In genomic region chr9:37421914-37422288, GRCh38 we compare ENCODE assay signal across 8 cellular contexts. TPM values are rescaled to one million over a fixed set of nuclear protein-coding genes. Genes with fewer than 3 reads are reported as not detected.
DNase-seq lines count a peak whose midpoint lies in the region; ATAC-seq and TF ChIP-seq lines count a peak whose summit lies in the region.

No MANE protein-coding gene starts in this region.

- POLR2A ChIA-PET in HCT116 (lab: Charles Lee): interaction anchor here (0.6 to 1.0 kb wide), 4 partner anchors 8 to 22 kb away, joined by 3 to 4 read pairs (median 3); no protein-coding TSS in a partner anchor

- no peak for TF ChIP-seq RAD21 in HCT116 (IDR thresholded peaks at IDR 0.05; ENCODE audit: low read depth)

- RAD21 ChIA-PET in HCT116 (lab: Charles Lee; ENCODE audit: low non-redundant PET in 1 of 2, low total read pairs in 2 of 2, uncharacterized antibody in 2 of 2, unreplicated experiment in 2 of 2): no interaction called here

- BruUV-seq in HCT116 (replicated peaks; lab: Mats Ljungman, UMichigan): no TSS peak

- H3K27me3 Mint-ChIP-seq in glutamatergic neuron (ENCODE audit: unreplicated experiment): peaks cover 2% of the 10 kb centered on the region

- peaks cover 6 to 13% of the 10 kb centered on the region in 2 experiments; a peak in 3 of 4 replicates for H3K36me3 ChIP-seq in HCT116 (ENCODE audit: control insufficient read depth in 1 of 2, insufficient read depth in 2 of 2, low read length in 2 of 2)
- peaks cover 0 to 10% (median 4%) of the 10 kb centered on the region in 4 donors for H3K36me3 ChIP-seq in sigmoid colon

- H3K79me2 ChIP-seq in HCT116 (ENCODE audit: insufficient read depth, low read length): peaks cover 41% of the 10 kb centered on the region

- WGBS in sigmoid colon, 2 donors: 64 to 72% methylated on average over 8 of the region's 8 CpGs

- no peaks in the 10 kb centered on the region for H3K9me3 ChIP-seq in HCT116 (ENCODE audit: control insufficient read depth in 1 of 2, insufficient read depth in 1 of 2, low read depth in 1 of 2, low read length in 2 of 2)
- H3K9me3 ChIP-seq in sigmoid colon: no peaks in the 10 kb centered on the region

- intact Hi-C loops in HCT116 (cut with micrococcal nuclease) (no loop called here), sigmoid colon (cut with DNase I) (loop anchor here (5.0 kb wide), 3 partner anchors 40 to 170 kb away; partner anchors contain the start of genes POLR1E and TOMM5)

- H3K4me3 ChIP-seq in HCT116 (replicated peaks in 1 of 2; ENCODE audit: low read depth in 1 of 2, low read length in 2 of 2) (peak overlapping the region; percentile 95 to 96), sigmoid colon (peak overlapping the region; percentile 72 to 91 (median 76))

- H3K9me3 Mint-ChIP-seq in glutamatergic neuron (ENCODE audit: unreplicated experiment): peaks cover 3% of the 10 kb centered on the region

- H3K27me3 ChIP-seq in HCT116 (ENCODE audit: insufficient read depth, low read length) (no peaks in the 10 kb centered on the region), sigmoid colon (no peaks in the 10 kb centered on the region)

- H3K9ac ChIP-seq in HCT116 (ENCODE audit: low read length): peak overlapping the region; percentile 80

- H2AFZ ChIP-seq in HCT116 (ENCODE audit: low read depth, low read length, poor library complexity, severe bottlenecking): no peak overlapping the region

- H3K4me1 ChIP-seq in HCT116 (ENCODE audit: control insufficient read depth in 1 of 2, insufficient read depth in 2 of 2, low read length in 2 of 2): peaks cover 4 to 18% of the 10 kb centered on the region in 2 experiments; a peak in 3 of 4 replicates
- H3K4me1 ChIP-seq in sigmoid colon: peaks cover 0 to 38% (median 31%) of the 10 kb centered on the region in 4 donors

- peak overlapping the region; percentile 70 for H3K27ac Mint-ChIP-seq in glutamatergic neuron (ENCODE audit: unreplicated experiment)

- peak overlapping the region; percentile 88 for H3K4me2 ChIP-seq in HCT116 (ENCODE audit: low read length)

- H3K36me3 Mint-ChIP-seq in glutamatergic neuron (ENCODE audit: unreplicated experiment): peaks cover 3% of the 10 kb centered on the region

- CTCF ChIA-PET in HCT116 (lab: Charles Lee): interaction anchor here (1.0 to 2.1 kb wide), 2 partner anchors 11 to 15 kb away, joined by 4 to 5 read pairs; no protein-coding TSS in a partner anchor

- no peak for ATAC-seq in HCT116
- no peak for ATAC-seq in GM18858 (IDR thresholded peaks at IDR 0.05; ENCODE audit: unreplicated experiment)
- ATAC-seq in HG03342 (IDR thresholded peaks at IDR 0.05; ENCODE audit: unreplicated experiment): no peak

- no peak for TF ChIP-seq CTCF in HCT116 (IDR thresholded peaks at IDR 0.05 in 2 of 3, conservative IDR thresholded peaks at IDR 0.05 in 1 of 3; ENCODE audit: borderline replicate concordance in 1 of 3, insufficient read depth in 1 of 3, low read depth in 2 of 3, low read length in 2 of 3)
- TF ChIP-seq CTCF in VCaP (conservative IDR thresholded peaks at IDR 0.05): no peak
- no peak for TF ChIP-seq CTCF in glutamatergic neuron (IDR thresholded peaks at IDR 0.05; ENCODE audit: partially characterized antibody, unreplicated experiment)
- no peak for TF ChIP-seq CTCF in sigmoid colon (IDR thresholded peaks at IDR 0.05)

- TF ChIP-seq EP300 in sigmoid colon (IDR thresholded peaks at IDR 0.05): no peak

- no peaks in the 10 kb centered on the region for H3K9me2 ChIP-seq in HCT116 (ENCODE audit: insufficient read depth)

- peak overlapping the region; percentile 89 for H3K4me3 Mint-ChIP-seq in glutamatergic neuron (ENCODE audit: unreplicated experiment)

- DNase-seq in HCT116 (ENCODE audit: low read depth, low spot score) (no peak), glutamatergic neuron (no peak), sigmoid colon (no peak), NCI-H2081 treated with DMSO at 0.1 percent for 48 hours (lab: John Stamatoyannopoulos, UW) (no peak), NCI-H774 (lab: John Stamatoyannopoulos, UW) (no peak)

- peaks cover 8% of the 10 kb centered on the region for H3K4me1 Mint-ChIP-seq in glutamatergic neuron (ENCODE audit: low read depth, unreplicated experiment)

- H3K27ac ChIP-seq in HCT116 (ENCODE audit: low read depth, low read length): peak overlapping the region; percentile 73
- H3K27ac ChIP-seq in VCaP: peak overlapping the region; percentile 96
- H3K27ac ChIP-seq in sigmoid colon: peak overlapping the region; percentile 87 to 93 (median 88)

- TF ChIP-seq POLR2A in HCT116 (IDR thresholded peaks at IDR 0.05; ENCODE audit: borderline replicate concordance, extremely low read depth, insufficient read depth, insufficient read length) (no peak), sigmoid colon (IDR thresholded peaks at IDR 0.05) (no peak)

- H4K20me1 ChIP-seq in HCT116 (ENCODE audit: insufficient read depth): no peaks in the 10 kb centered on the region

TF ChIP-seq in HCT116, 20 proteins besides CTCF, POLR2A, EP300 and RAD21 (continues in another document):
- TF ChIP-seq SRF (IDR thresholded peaks at IDR 0.05; ENCODE audit: low read depth): no peak
- TF ChIP-seq ELF1 (IDR thresholded peaks at IDR 0.05; ENCODE audit: borderline replicate concordance, low read depth): no peak
- no peak for TF ChIP-seq REST (IDR thresholded peaks at IDR 0.05; ENCODE audit: low read depth)
- TF ChIP-seq SIN3A (IDR thresholded peaks at IDR 0.05; ENCODE audit: low read depth): no peak
- TF ChIP-seq EZH2 (IDR thresholded peaks at IDR 0.05): no peak
- no peak for TF ChIP-seq TCF7L2 (IDR thresholded peaks at IDR 0.05; ENCODE audit: borderline replicate concordance, extremely low read depth, insufficient read depth, insufficient read length)
- TF ChIP-seq ZNF274 (IDR thresholded peaks at IDR 0.05; ENCODE audit: low read depth, low read length): no peak
- no peak for TF ChIP-seq FOSL1 (IDR thresholded peaks at IDR 0.05; ENCODE audit: low read depth)
- TF ChIP-seq, protein P1, sequence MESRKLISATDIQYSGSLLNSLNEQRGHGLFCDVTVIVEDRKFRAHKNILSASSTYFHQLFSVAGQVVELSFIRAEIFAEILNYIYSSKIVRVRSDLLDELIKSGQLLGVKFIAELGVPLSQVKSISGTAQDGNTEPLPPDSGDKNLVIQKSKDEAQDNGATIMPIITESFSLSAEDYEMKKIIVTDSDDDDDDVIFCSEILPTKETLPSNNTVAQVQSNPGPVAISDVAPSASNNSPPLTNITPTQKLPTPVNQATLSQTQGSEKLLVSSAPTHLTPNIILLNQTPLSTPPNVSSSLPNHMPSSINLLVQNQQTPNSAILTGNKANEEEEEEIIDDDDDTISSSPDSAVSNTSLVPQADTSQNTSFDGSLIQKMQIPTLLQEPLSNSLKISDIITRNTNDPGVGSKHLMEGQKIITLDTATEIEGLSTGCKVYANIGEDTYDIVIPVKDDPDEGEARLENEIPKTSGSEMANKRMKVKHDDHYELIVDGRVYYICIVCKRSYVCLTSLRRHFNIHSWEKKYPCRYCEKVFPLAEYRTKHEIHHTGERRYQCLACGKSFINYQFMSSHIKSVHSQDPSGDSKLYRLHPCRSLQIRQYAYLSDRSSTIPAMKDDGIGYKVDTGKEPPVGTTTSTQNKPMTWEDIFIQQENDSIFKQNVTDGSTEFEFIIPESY (IDR thresholded peaks at IDR 0.05; ENCODE audit: extremely low read depth, insufficient replicate concordance, low read length): no peak
- TF ChIP-seq SP1 (IDR thresholded peaks at IDR 0.05; ENCODE audit: low read depth): no peak
- TF ChIP-seq CBX3 (IDR thresholded peaks at IDR 0.05; ENCODE audit: low read depth): no peak
- TF ChIP-seq, protein P2, sequence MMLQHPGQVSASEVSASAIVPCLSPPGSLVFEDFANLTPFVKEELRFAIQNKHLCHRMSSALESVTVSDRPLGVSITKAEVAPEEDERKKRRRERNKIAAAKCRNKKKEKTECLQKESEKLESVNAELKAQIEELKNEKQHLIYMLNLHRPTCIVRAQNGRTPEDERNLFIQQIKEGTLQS (IDR thresholded peaks at IDR 0.05): no peak
- TF ChIP-seq, protein P3, sequence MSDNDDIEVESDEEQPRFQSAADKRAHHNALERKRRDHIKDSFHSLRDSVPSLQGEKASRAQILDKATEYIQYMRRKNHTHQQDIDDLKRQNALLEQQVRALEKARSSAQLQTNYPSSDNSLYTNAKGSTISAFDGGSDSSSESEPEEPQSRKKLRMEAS (IDR thresholded peaks at IDR 0.05): no peak
- no peak for TF ChIP-seq YY1 (IDR thresholded peaks at IDR 0.05; ENCODE audit: extremely low read depth, insufficient replicate concordance, low read depth, low read length)
- no peak for TF ChIP-seq ZFX (IDR thresholded peaks at IDR 0.05)

RNA-seq across cellular contexts. Expression of gene GRHPR, which starts 0.6 kb away (rescaled TPM):
- total RNA-seq in HCT116 (2021; ENCODE audit: unreplicated experiment) (106 TPM), glutamatergic neuron (ENCODE audit: unreplicated experiment) (78.1 TPM), sigmoid colon (100 to 1,000 TPM; 127 to 165 (median 157) TPM)
- polyA plus RNA-seq in HCT116 (2012): 136 and 147 TPM in 2 replicates
- 10 to 100 TPM; 84.1 to 94.9 (median 88.8) TPM for polyA plus RNA-seq in sigmoid colon

RNA-seq across cellular contexts. Expression of gene ZBTB5, which starts 43.3 kb away (rescaled TPM):
- total RNA-seq in HCT116 (2021; ENCODE audit: unreplicated experiment): 22.3 TPM
- 13.1 and 15.3 TPM in 2 replicates for polyA plus RNA-seq in HCT116 (2012)
- total RNA-seq in glutamatergic neuron (ENCODE audit: unreplicated experiment): 14.3 TPM
- 10 to 100 TPM in 2 of 4 donors, 1 to 10 TPM in 2; 7.2 to 11.1 (median 10.2) TPM for total RNA-seq in sigmoid colon
- polyA plus RNA-seq in sigmoid colon: 1 to 10 TPM; 3.6 to 7.7 (median 4.4) TPM
